Comparison of ENCODE assay signal across 25 cellular contexts in genomic region chr12:39671898-39672875, GRCh38. TPM values are rescaled to one million over a fixed set of nuclear protein-coding genes. Genes with fewer than 3 reads are reported as not detected.
A peak's percentile ranks its signal among the peaks of the same experiment; 100 is the strongest.
DNase-seq lines count a peak whose midpoint lies in the region; ATAC-seq and TF ChIP-seq lines count a peak whose summit lies in the region.
"Had no signal": no experiment of that assay in that cellular context is flagged by ENCODE, and none has a peak within 500 bp of the region (broad histone marks: within the 10 kb centered on the region; RNA-seq: fewer than 3 reads in every experiment).

No MANE protein-coding gene starts in this region.

- TF ChIP-seq CTCF in H9 (conservative IDR thresholded peaks at IDR 0.05) (0 out of 3 replicates have a peak, but pooled peaks have one; percentile 11), upper lobe of right lung (IDR thresholded peaks at IDR 0.05) (no peak)

- DNase-seq in activated naive CD4-positive, alpha-beta T cell treated with anti-CD3 and anti-CD28 coated beads, Interleukin-2, amount 10 ng/mL, durations not matched to agents 7 days and 5 days = no peak
- DNase-seq in activated naive CD4-positive, alpha-beta T cell treated with anti-CD3 and anti-CD28 coated beads for 36 hours = no peak
- DNase-seq in H9 (no peak), upper lobe of right lung (no peak), SW480 (ENCODE audit: low spot score) (no peak)
- DNase-seq in naive thymus-derived CD8-positive, alpha-beta T cell = peak in 1 of 10 donors; percentile 61
- DNase-seq: BE2C; brain microvascular endothelial cell; effector CD8-positive, alpha-beta T cell; immature natural killer cell; left lung; NCI-H187 treated with DMSO at 0.1 percent for 48 hours; NCI-H82; OCI-M1; small intestine; stimulated activated naive CD4-positive, alpha-beta T cell treated with Interleukin-2 at 50 U/mL for 16 hours; tibial artery had no signal

- POLR2A ChIA-PET in naive thymus-derived CD8-positive, alpha-beta T cell (lab: Charles Lee) = interaction anchor here (1.0 to 5.5 kb wide), 2 partner anchors 11 to 51 kb away, joined by 4 to 42 read pairs; partner anchors contain the start of gene ABCD2

- peak overlapping the region; percentile 58 for H3K27ac Mint-ChIP-seq in activated naive CD4-positive, alpha-beta T cell treated with anti-CD3 and anti-CD28 coated beads, Interleukin-2, amount 10 ng/mL, durations not matched to agents 7 days and 5 days
- no peak overlapping the region for H3K27ac Mint-ChIP-seq in activated naive CD4-positive, alpha-beta T cell treated with anti-CD3 and anti-CD28 coated beads for 36 hours
- H3K27ac Mint-ChIP-seq in H9 = peak overlapping the region in 1 of 3 experiments; percentile 26; a peak in 1 of 7 replicates
- H3K27ac Mint-ChIP-seq in naive thymus-derived CD8-positive, alpha-beta T cell = peak overlapping the region in 6 of 10 donors; percentile 38 to 75 (median 50)

- H4K8ac ChIP-seq in H9 (replicated peaks; ENCODE audit: insufficient read length, low read depth, low read length) = no peak overlapping the region

- intact Hi-C loops in activated naive CD4-positive, alpha-beta T cell treated with anti-CD3 and anti-CD28 coated beads for 36 hours (cut with micrococcal nuclease) = no loop called here
- intact Hi-C loops in upper lobe of right lung (cut with DNase I) = no loop called here

- H3K27me3 Mint-ChIP-seq in activated naive CD4-positive, alpha-beta T cell treated with anti-CD3 and anti-CD28 coated beads, Interleukin-2, amount 10 ng/mL, durations not matched to agents 7 days and 5 days = no peaks in the 10 kb centered on the region
- no peaks in the 10 kb centered on the region for H3K27me3 Mint-ChIP-seq in activated naive CD4-positive, alpha-beta T cell treated with anti-CD3 and anti-CD28 coated beads for 36 hours (ENCODE audit: low read depth)
- H3K27me3 Mint-ChIP-seq in H9 (ENCODE audit: low read depth) = peaks cover 2% of the 10 kb centered on the region; the same call in 1 of the 2 replicates
- H3K27me3 Mint-ChIP-seq in naive thymus-derived CD8-positive, alpha-beta T cell = no peaks in the 10 kb centered on the region

- peaks cover 83% of the 10 kb centered on the region for H3K4me1 Mint-ChIP-seq in activated naive CD4-positive, alpha-beta T cell treated with anti-CD3 and anti-CD28 coated beads, Interleukin-2, amount 10 ng/mL, durations not matched to agents 7 days and 5 days
- H3K4me1 Mint-ChIP-seq in activated naive CD4-positive, alpha-beta T cell treated with anti-CD3 and anti-CD28 coated beads for 36 hours (ENCODE audit: low read depth) = peaks cover 33% of the 10 kb centered on the region
- H3K4me1 Mint-ChIP-seq in H9 = peaks cover 10 to 13% of the 10 kb centered on the region in 2 experiments
- peaks cover 27 to 73% (median 45%) of the 10 kb centered on the region in 4 donors for H3K4me1 Mint-ChIP-seq in naive thymus-derived CD8-positive, alpha-beta T cell

- no peak overlapping the region for H3K23ac ChIP-seq in H9 (ENCODE audit: insufficient read length, low read depth, low read length)

- H2AFZ ChIP-seq in H9 (ENCODE audit: low read length) = no peak overlapping the region
- H2AFZ ChIP-seq: hepatocyte had no signal

- H3K79me1 ChIP-seq in H9 (ENCODE audit: insufficient read depth, low read depth, low read length, poor library complexity, severe bottlenecking) = no peaks in the 10 kb centered on the region

- no peak overlapping the region for H2BK20ac ChIP-seq in H9 (ENCODE audit: low read depth, low read length, poor library complexity, severe bottlenecking)

- H2BK120ac ChIP-seq in H9 (ENCODE audit: low read depth, low read length, poor library complexity, severe bottlenecking) = no peak overlapping the region

- no peak overlapping the region for H3K18ac ChIP-seq in H9 (ENCODE audit: insufficient read length, low read depth, low read length)

- no peak overlapping the region for H3T11ph ChIP-seq in H9 (ENCODE audit: low read length)

- no peaks in the 10 kb centered on the region for H3K79me2 ChIP-seq in H9 (ENCODE audit: insufficient read depth, low read length)
- H3K79me2 ChIP-seq: hepatocyte had no signal

- H3K27ac ChIP-seq in H9 (ENCODE audit: insufficient read length, low read depth, low read length) (no peak overlapping the region), upper lobe of right lung (no peak overlapping the region)
- H3K27ac ChIP-seq: brain microvascular endothelial cell, hepatocyte, KMS-11, left lung, tibial artery had no signal

- no peak overlapping the region for H2BK12ac ChIP-seq in H9 (ENCODE audit: insufficient read length, low read depth, low read length)

- peaks cover 82% of the 10 kb centered on the region for H3K9me3 Mint-ChIP-seq in activated naive CD4-positive, alpha-beta T cell treated with anti-CD3 and anti-CD28 coated beads, Interleukin-2, amount 10 ng/mL, durations not matched to agents 7 days and 5 days
- H3K9me3 Mint-ChIP-seq in activated naive CD4-positive, alpha-beta T cell treated with anti-CD3 and anti-CD28 coated beads for 36 hours = peaks cover 33% of the 10 kb centered on the region
- peaks cover 9 to 19% of the 10 kb centered on the region in 2 experiments for H3K9me3 Mint-ChIP-seq in H9
- peaks cover 12 to 80% (median 64%) of the 10 kb centered on the region in 9 donors for H3K9me3 Mint-ChIP-seq in naive thymus-derived CD8-positive, alpha-beta T cell

- H3K4ac ChIP-seq in H9 (ENCODE audit: low read depth, low read length) = no peak overlapping the region

- CTCF ChIA-PET in activated naive CD4-positive, alpha-beta T cell treated with anti-CD3 and anti-CD28 coated beads, Interleukin-2, amount 10 ng/mL, durations not matched to agents 7 days and 5 days (lab: Charles Lee) = no interaction called here
- CTCF ChIA-PET in activated naive CD4-positive, alpha-beta T cell treated with anti-CD3 and anti-CD28 coated beads for 36 hours (lab: Charles Lee) = no interaction called here

- no peak for ATAC-seq in naive thymus-derived CD8-positive, alpha-beta T cell
- ATAC-seq in upper lobe of right lung (peak; percentile 39), HG02571 (IDR thresholded peaks at IDR 0.05; ENCODE audit: unreplicated experiment) (no peak), GM18909 (IDR thresholded peaks at IDR 0.05; ENCODE audit: poor library complexity, unreplicated experiment) (no peak)
- ATAC-seq: activated CD4-positive, CD25-positive, alpha-beta regulatory T cell treated with anti-CD3 and anti-CD28 coated beads, Interleukin-2, amount 50 U/mL, for 24 hours; esophagus mucosa; left lung had no signal

- H4K5ac ChIP-seq in H9 (ENCODE audit: insufficient read length, low read depth, low read length) = no peak overlapping the region

- H2BK15ac ChIP-seq in H9 (ENCODE audit: low read depth, low read length) = no peak overlapping the region

- no peaks in the 10 kb centered on the region for H3K36me3 ChIP-seq in upper lobe of right lung
- H3K36me3 ChIP-seq: BE2C, brain microvascular endothelial cell, left lung, tibial artery had no signal

- H3K4me1 ChIP-seq in H9 (ENCODE audit: insufficient read depth, low read length) (no peaks in the 10 kb centered on the region), upper lobe of right lung (no peaks in the 10 kb centered on the region)
- H3K4me1 ChIP-seq: BE2C, left lung, tibial artery had no signal

- peaks cover 74% of the 10 kb centered on the region for H3K36me3 Mint-ChIP-seq in activated naive CD4-positive, alpha-beta T cell treated with anti-CD3 and anti-CD28 coated beads, Interleukin-2, amount 10 ng/mL, durations not matched to agents 7 days and 5 days
- peaks cover 27% of the 10 kb centered on the region for H3K36me3 Mint-ChIP-seq in activated naive CD4-positive, alpha-beta T cell treated with anti-CD3 and anti-CD28 coated beads for 36 hours (ENCODE audit: low read depth)
- H3K36me3 Mint-ChIP-seq in H9 (ENCODE audit: insufficient read depth in 1 of 3, low read depth in 3 of 3) = peaks cover 1 to 18% (median 4%) of the 10 kb centered on the region in 3 experiments; a peak in 6 of 7 replicates
- peaks cover 4 to 56% (median 40%) of the 10 kb centered on the region in 3 donors for H3K36me3 Mint-ChIP-seq in naive thymus-derived CD8-positive, alpha-beta T cell

- no peak overlapping the region for H4K91ac ChIP-seq in H9 (ENCODE audit: insufficient read length, low read depth, low read length)

- H3K9me3 ChIP-seq in H9 (ENCODE audit: control insufficient read depth, low read depth, low read length) = no peaks in the 10 kb centered on the region
- no peaks in the 10 kb centered on the region for H3K9me3 ChIP-seq in upper lobe of right lung
- H3K9me3 ChIP-seq: BE2C had no signal

- no peak overlapping the region for H3K4me2 ChIP-seq in H9 (ENCODE audit: insufficient read depth, insufficient read length, low read length)
- H3K4me2 ChIP-seq: hepatocyte, KMS-11 had no signal

- WGBS in H9 (ENCODE audit: extremely low coverage, insufficient read length, low lambda C conversion rate) = no CpG with 5 or more reads among the region's 5 CpGs

- H3K4me3 Mint-ChIP-seq in activated naive CD4-positive, alpha-beta T cell treated with anti-CD3 and anti-CD28 coated beads, Interleukin-2, amount 10 ng/mL, durations not matched to agents 7 days and 5 days = no peak overlapping the region
- no peak overlapping the region for H3K4me3 Mint-ChIP-seq in activated naive CD4-positive, alpha-beta T cell treated with anti-CD3 and anti-CD28 coated beads for 36 hours
- no peak overlapping the region for H3K4me3 Mint-ChIP-seq in H9
- H3K4me3 Mint-ChIP-seq in naive thymus-derived CD8-positive, alpha-beta T cell = peak overlapping the region in 2 of 10 donors; percentile 51
- H3K4me3 Mint-ChIP-seq: immature natural killer cell had no signal

- no peak overlapping the region for H3K9ac ChIP-seq in H9 (ENCODE audit: extremely low read depth, insufficient read length, low read length)
- H3K9ac ChIP-seq: KMS-11 had no signal

- H2AK5ac ChIP-seq in H9 (ENCODE audit: insufficient read length, low read length) = no peak overlapping the region

- no peaks in the 10 kb centered on the region for H3K23me2 ChIP-seq in H9 (ENCODE audit: insufficient read length, low read depth, low read length, poor library complexity, severe bottlenecking)

- H2BK5ac ChIP-seq in H9 (ENCODE audit: insufficient read length, low read length) = no peak overlapping the region

- H3K14ac ChIP-seq in H9 (ENCODE audit: insufficient read depth, low read length) = no peak overlapping the region

- no peaks in the 10 kb centered on the region for H4K20me1 ChIP-seq in H9 (ENCODE audit: control insufficient read depth, insufficient read depth, insufficient read length)

- H3K56ac ChIP-seq in H9 (ENCODE audit: insufficient read length, low read depth, low read length) = no peak overlapping the region

- H3K27me3 ChIP-seq in H9 (ENCODE audit: insufficient read depth, low read length) (no peaks in the 10 kb centered on the region), upper lobe of right lung (no peaks in the 10 kb centered on the region)
- H3K27me3 ChIP-seq: BE2C, brain microvascular endothelial cell, hepatocyte, left lung, tibial artery had no signal

- H3K4me3 ChIP-seq in upper lobe of right lung = no peak overlapping the region
- H3K4me3 ChIP-seq: hepatocyte, left lung, tibial artery had no signal

RNA-seq across cellular contexts. Expression of gene ABCD2, which starts 52.6 kb away (rescaled TPM):
- 1 to 10 TPM; 8.6 to 9.1 TPM for total RNA-seq in activated naive CD4-positive, alpha-beta T cell treated with anti-CD3 and anti-CD28 coated beads for 36 hours
- total RNA-seq in H9 (2021) (not detected in 2 replicates), upper lobe of right lung (0.46 TPM)
- total RNA-seq in naive thymus-derived CD8-positive, alpha-beta T cell = 10 to 100 TPM; 22.9 to 23.3 TPM
- polyA plus RNA-seq in naive thymus-derived CD8-positive, alpha-beta T cell = 10 to 100 TPM; 12.1 to 14.0 (median 12.7) TPM
- total RNA-seq: A673, pulmonary artery endothelial cell had no signal
